Comparison of ENCODE assay signal across 1 cellular context in the genomic region with DNA sequence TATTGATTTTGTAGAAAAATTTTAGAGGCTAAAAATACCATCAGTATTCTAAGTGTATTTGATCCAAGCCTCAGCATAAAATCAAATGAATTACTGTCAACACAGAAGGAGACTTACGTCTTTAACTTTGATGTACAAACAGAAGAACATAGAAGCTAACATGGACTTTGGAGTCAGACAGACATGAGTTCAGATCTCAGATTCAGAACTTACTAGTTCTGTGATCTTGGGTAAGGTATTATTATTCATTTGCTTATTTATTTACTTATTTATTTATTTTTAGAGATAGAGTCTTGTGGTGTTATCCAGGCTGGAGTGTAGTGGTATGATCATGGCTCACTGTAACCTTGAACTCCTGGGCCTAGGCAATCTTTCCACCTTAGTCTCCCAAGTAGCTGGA.
TF ChIP-seq lines count a peak whose summit lies in the region.

No MANE protein-coding gene starts in this region.

TF ChIP-seq in GM12878, 131 proteins besides CTCF, POLR2A, EP300 and RAD21:
- no peak for TF ChIP-seq MTA3 (IDR thresholded peaks at IDR 0.05; ENCODE audit: borderline replicate concordance, low read length)
- no peak for TF ChIP-seq JUNB (IDR thresholded peaks at IDR 0.05)
- TF ChIP-seq RAD51 (IDR thresholded peaks at IDR 0.05) = 0 out of 2 replicates have a peak, but pooled peaks have one; percentile 18
- no peak for TF ChIP-seq GATAD2B (conservative IDR thresholded peaks at IDR 0.05; ENCODE audit: low read depth)
- TF ChIP-seq RCOR1 (conservative IDR thresholded peaks at IDR 0.05; ENCODE audit: low read depth, low read length) = no peak
- TF ChIP-seq, protein P1, sequence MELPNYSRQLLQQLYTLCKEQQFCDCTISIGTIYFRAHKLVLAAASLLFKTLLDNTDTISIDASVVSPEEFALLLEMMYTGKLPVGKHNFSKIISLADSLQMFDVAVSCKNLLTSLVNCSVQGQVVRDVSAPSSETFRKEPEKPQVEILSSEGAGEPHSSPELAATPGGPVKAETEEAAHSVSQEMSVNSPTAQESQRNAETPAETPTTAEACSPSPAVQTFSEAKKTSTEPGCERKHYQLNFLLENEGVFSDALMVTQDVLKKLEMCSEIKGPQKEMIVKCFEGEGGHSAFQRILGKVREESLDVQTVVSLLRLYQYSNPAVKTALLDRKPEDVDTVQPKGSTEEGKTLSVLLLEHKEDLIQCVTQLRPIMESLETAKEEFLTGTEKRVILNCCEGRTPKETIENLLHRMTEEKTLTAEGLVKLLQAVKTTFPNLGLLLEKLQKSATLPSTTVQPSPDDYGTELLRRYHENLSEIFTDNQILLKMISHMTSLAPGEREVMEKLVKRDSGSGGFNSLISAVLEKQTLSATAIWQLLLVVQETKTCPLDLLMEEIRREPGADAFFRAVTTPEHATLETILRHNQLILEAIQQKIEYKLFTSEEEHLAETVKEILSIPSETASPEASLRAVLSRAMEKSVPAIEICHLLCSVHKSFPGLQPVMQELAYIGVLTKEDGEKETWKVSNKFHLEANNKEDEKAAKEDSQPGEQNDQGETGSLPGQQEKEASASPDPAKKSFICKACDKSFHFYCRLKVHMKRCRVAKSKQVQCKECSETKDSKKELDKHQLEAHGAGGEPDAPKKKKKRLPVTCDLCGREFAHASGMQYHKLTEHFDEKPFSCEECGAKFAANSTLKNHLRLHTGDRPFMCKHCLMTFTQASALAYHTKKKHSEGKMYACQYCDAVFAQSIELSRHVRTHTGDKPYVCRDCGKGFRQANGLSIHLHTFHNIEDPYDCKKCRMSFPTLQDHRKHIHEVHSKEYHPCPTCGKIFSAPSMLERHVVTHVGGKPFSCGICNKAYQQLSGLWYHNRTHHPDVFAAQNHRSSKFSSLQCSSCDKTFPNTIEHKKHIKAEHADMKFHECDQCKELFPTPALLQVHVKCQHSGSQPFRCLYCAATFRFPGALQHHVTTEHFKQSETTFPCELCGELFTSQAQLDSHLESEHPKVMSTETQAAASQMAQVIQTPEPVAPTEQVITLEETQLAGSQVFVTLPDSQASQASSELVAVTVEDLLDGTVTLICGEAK (IDR thresholded peaks at IDR 0.05; ENCODE audit: borderline replicate concordance) = 0 out of 2 replicates have a peak, but pooled peaks have one; percentile 23
- TF ChIP-seq, protein P2, sequence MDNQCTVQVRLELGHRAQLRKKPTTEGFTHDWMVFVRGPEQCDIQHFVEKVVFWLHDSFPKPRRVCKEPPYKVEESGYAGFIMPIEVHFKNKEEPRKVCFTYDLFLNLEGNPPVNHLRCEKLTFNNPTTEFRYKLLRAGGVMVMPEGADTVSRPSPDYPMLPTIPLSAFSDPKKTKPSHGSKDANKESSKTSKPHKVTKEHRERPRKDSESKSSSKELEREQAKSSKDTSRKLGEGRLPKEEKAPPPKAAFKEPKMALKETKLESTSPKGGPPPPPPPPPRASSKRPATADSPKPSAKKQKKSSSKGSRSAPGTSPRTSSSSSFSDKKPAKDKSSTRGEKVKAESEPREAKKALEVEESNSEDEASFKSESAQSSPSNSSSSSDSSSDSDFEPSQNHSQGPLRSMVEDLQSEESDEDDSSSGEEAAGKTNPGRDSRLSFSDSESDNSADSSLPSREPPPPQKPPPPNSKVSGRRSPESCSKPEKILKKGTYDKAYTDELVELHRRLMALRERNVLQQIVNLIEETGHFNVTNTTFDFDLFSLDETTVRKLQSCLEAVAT (IDR thresholded peaks at IDR 0.05) = peak; percentile 89
- TF ChIP-seq KLF5 (IDR thresholded peaks at IDR 0.05; ENCODE audit: partially characterized antibody) = no peak
- no peak for TF ChIP-seq BACH1 (IDR thresholded peaks at IDR 0.05; ENCODE audit: borderline replicate concordance)
- TF ChIP-seq BMI1 (IDR thresholded peaks at IDR 0.05; ENCODE audit: borderline replicate concordance) = no peak
TF ChIP-seq in GM12878: peak in this region for 3.
